In the genomic region with DNA sequence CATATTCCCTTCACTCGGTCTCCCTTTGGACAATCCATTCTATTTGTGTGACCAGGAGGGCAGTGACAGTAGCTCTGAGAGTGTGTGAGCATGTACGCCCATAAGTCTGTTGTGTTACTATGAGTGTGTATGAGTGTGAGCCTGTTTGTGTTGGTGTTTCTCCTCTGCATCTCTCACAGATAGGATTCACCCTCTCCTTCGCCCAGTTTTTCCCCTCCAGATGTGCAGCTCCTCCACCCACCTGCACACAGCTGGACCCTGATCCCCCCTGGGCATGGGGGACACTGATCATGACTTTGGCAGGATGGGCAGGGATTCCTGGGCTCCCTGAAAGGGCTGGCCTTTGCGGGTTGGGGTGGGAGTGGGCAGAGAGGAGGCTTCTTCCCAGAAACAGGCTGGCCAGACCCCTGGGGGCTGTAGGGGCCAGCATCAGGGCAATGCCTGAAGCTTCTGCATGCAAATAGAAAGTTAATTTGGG, we compare ENCODE assay signal across 7 cellular contexts. TPM values are rescaled to one million over a fixed set of nuclear protein-coding genes. Genes with fewer than 3 reads are reported as not detected.
DNase-seq lines count a peak whose midpoint lies in the region; ATAC-seq and TF ChIP-seq lines count a peak whose summit lies in the region.

No MANE protein-coding gene starts in this region.

- H3K9ac ChIP-seq in HUES64 (ENCODE audit: low read depth, low read length) = peak overlapping the region; percentile 82
- peak overlapping the region; percentile 78; the same call in 1 of the 2 replicates for H3K9ac ChIP-seq in iPS-20b (ENCODE audit: low read depth, low read length)

- H3K4me3 ChIP-seq in HUES64 (ENCODE audit: low read length) = peak overlapping the region; percentile 70
- H3K4me3 ChIP-seq in iPS-20b (ENCODE audit: low read length) = peak overlapping the region; percentile 81
- peak overlapping the region; percentile 54 to 59 (median 56) for H3K4me3 ChIP-seq in stomach
- no peak overlapping the region for H3K4me3 ChIP-seq in OCI-LY7 (ENCODE audit: low read depth, low read length, poor library complexity, severe bottlenecking)

- ATAC-seq in GM21381 (IDR thresholded peaks at IDR 0.05; ENCODE audit: unreplicated experiment) = no peak

- H2AFZ ChIP-seq in OCI-LY7 (ENCODE audit: low read length) = no peak overlapping the region

- POLR2A ChIA-PET in OCI-LY7 (lab: Charles Lee) = no interaction called here

- no TSS peak for BruUV-seq in OCI-LY7 (replicated peaks; lab: Mats Ljungman, UMichigan)

- peaks cover 44% of the 10 kb centered on the region for H3K4me1 ChIP-seq in HUES64 (ENCODE audit: insufficient read depth, low read length)
- peaks cover 20% of the 10 kb centered on the region for H3K4me1 ChIP-seq in iPS-20b (ENCODE audit: insufficient read depth, low read length)
- H3K4me1 ChIP-seq in stomach = peaks cover 54 to 82% (median 63%) of the 10 kb centered on the region in 4 donors
- H3K4me1 ChIP-seq in OCI-LY7 (ENCODE audit: insufficient read depth, low read length, poor library complexity, severe bottlenecking) = no peaks in the 10 kb centered on the region

- H4K20me1 ChIP-seq in OCI-LY7 (ENCODE audit: insufficient read depth, low read length) = no peaks in the 10 kb centered on the region

- TF ChIP-seq POLR2A in stomach (IDR thresholded peaks at IDR 0.05) = no peak

- no peak overlapping the region for H3K4me2 ChIP-seq in OCI-LY7 (ENCODE audit: low read length)

- no peak for DNase-seq in stomach
- DNase-seq in OCI-LY7 (ENCODE audit: low spot score) = no peak
- no peak for DNase-seq in NCI-H446 treated with DMSO at 0.1 percent for 48 hours (lab: John Stamatoyannopoulos, UW)

- CTCF ChIA-PET in OCI-LY7 (lab: Charles Lee; ENCODE audit: unreplicated experiment) = interaction anchor here (0.8 kb wide), 1 partner anchor 13 kb away, joined by 6 read pairs; no protein-coding TSS in a partner anchor

- peaks cover 14% of the 10 kb centered on the region for H3K36me3 ChIP-seq in HUES64 (ENCODE audit: insufficient read depth, low read length)
- peaks cover 18% of the 10 kb centered on the region for H3K36me3 ChIP-seq in iPS-20b (ENCODE audit: insufficient read depth, low read depth, low read length)
- H3K36me3 ChIP-seq in stomach = peaks cover 22 to 40% (median 30%) of the 10 kb centered on the region in 4 donors
- no peaks in the 10 kb centered on the region for H3K36me3 ChIP-seq in OCI-LY7 (ENCODE audit: insufficient read depth, low read length)

- H3K27me3 ChIP-seq in HUES64 (ENCODE audit: insufficient read depth, low read length) (no peaks in the 10 kb centered on the region), iPS-20b (ENCODE audit: insufficient read depth, low read length) (no peaks in the 10 kb centered on the region), stomach (peaks cover 0 to 5% (median 0%) of the 10 kb centered on the region in 3 donors)

- TF ChIP-seq CTCF in stomach (IDR thresholded peaks at IDR 0.05) = no peak
- no peak for TF ChIP-seq CTCF in OCI-LY7 (conservative IDR thresholded peaks at IDR 0.05; ENCODE audit: low read length)

- intact Hi-C loops in stomach (cut with DNase I; ENCODE audit: low total_unique reads) = no loop called here
- intact Hi-C loops in OCI-LY7 (cut with micrococcal nuclease; ENCODE audit: unreplicated experiment) = no loop called here

- no peaks in the 10 kb centered on the region for H3K79me2 ChIP-seq in OCI-LY7 (ENCODE audit: insufficient read depth, low read depth, low read length)

- no peaks in the 10 kb centered on the region for H3K9me3 ChIP-seq in HUES64 (ENCODE audit: insufficient read depth, low read depth, low read length)
- no peaks in the 10 kb centered on the region for H3K9me3 ChIP-seq in iPS-20b (ENCODE audit: insufficient read depth, low read depth, low read length)
- H3K9me3 ChIP-seq in stomach = no peaks in the 10 kb centered on the region
- H3K9me3 ChIP-seq in OCI-LY7 (ENCODE audit: low read length) = no peaks in the 10 kb centered on the region

- H3K9me2 ChIP-seq in OCI-LY7 (ENCODE audit: insufficient read depth, low read length) = no peaks in the 10 kb centered on the region

- TF ChIP-seq EP300 in stomach (IDR thresholded peaks at IDR 0.05) = no peak

- 43% methylated on average over 3 of the region's 4 CpGs for WGBS in HUES64
- WGBS in adipose tissue, 3 donors = 68 to 85% (median 73%) methylated on average over 4 of the region's 4 CpGs
- WGBS in stomach, 5 donors = 32 to 55% (median 49%) methylated on average over 3 to 4 of the region's 4 CpGs

- peak overlapping the region; percentile 84 for H3K27ac ChIP-seq in HUES64 (ENCODE audit: low read depth, low read length)
- H3K27ac ChIP-seq in adipose tissue (ENCODE audit: low read depth, low read length) = peak overlapping the region; percentile 24
- peak overlapping the region; percentile 52 for H3K27ac ChIP-seq in iPS-20b (ENCODE audit: low read length)
- H3K27ac ChIP-seq in stomach = peak overlapping the region; percentile 15 to 84 (median 80)
- H3K27ac ChIP-seq in OCI-LY7 (ENCODE audit: low read depth, low read length, poor library complexity, severe bottlenecking) = no peak overlapping the region

RNA-seq across cellular contexts. Expression of a gene that starts 14.5 kb away (rescaled TPM):
- polyA plus RNA-seq in HUES64 (2013, experiment 1 of 2) = 51.4 TPM
- polyA plus RNA-seq in HUES64 (2013, experiment 2 of 2) = 62.6 TPM
- polyA plus RNA-seq in adipose tissue (100 to 1,000 TPM in 2 of 3 donors, 10 to 100 TPM in 1; 31.5 to 339 (median 208) TPM), stomach (10 to 100 TPM; 28.4 to 43.1 (median 39.7) TPM)
- total RNA-seq in stomach (100 to 1,000 TPM in 1 of 5 donors, 10 to 100 TPM in 4; 34.4 to 291 (median 50.2) TPM), OCI-LY7 (2022) (0.19 and 0.28 TPM in 2 replicates)
- total RNA-seq in OCI-LY7 (2014; rRNA removed; shearing (Covaris generic)) = not detected in 2 replicates

RNA-seq across cellular contexts. Expression of a gene that starts 49.7 kb away (rescaled TPM):
- polyA plus RNA-seq in HUES64 (2013, experiment 1 of 2) = 103 TPM
- 113 TPM for polyA plus RNA-seq in HUES64 (2013, experiment 2 of 2)
- polyA plus RNA-seq in adipose tissue = 10 to 100 TPM; 73.5 to 82.1 (median 73.9) TPM
- total RNA-seq in stomach = 100 to 1,000 TPM in 1 of 5 donors, 10 to 100 TPM in 4; 22.0 to 115 (median 60.0) TPM
- polyA plus RNA-seq in stomach = 100 to 1,000 TPM in 1 of 3 donors, 10 to 100 TPM in 2; 50.7 to 107 (median 60.2) TPM
- total RNA-seq in OCI-LY7 (2014; rRNA removed; shearing (Covaris generic)) = 51.0 and 55.2 TPM in 2 replicates
- total RNA-seq in OCI-LY7 (2022) = 98.9 and 101 TPM in 2 replicates

RNA-seq across cellular contexts. Expression of a gene that starts 56.2 kb away (rescaled TPM):
- polyA plus RNA-seq in HUES64 (2013, experiment 1 of 2) = 9.0 TPM
- 13.6 TPM for polyA plus RNA-seq in HUES64 (2013, experiment 2 of 2)
- 10 to 100 TPM; 12.4 to 22.5 (median 15.1) TPM for polyA plus RNA-seq in adipose tissue
- total RNA-seq in stomach = 100 to 1,000 TPM in 1 of 5 donors, 10 to 100 TPM in 3, 1 to 10 TPM in 1; 3.5 to 113 (median 28.4) TPM
- polyA plus RNA-seq in stomach = 10 to 100 TPM; 15.4 to 17.9 (median 17.5) TPM
- 17.5 and 17.6 TPM in 2 replicates for total RNA-seq in OCI-LY7 (2014; rRNA removed; shearing (Covaris generic))
- 14.6 and 14.7 TPM in 2 replicates for total RNA-seq in OCI-LY7 (2022)

RNA-seq across cellular contexts. Expression of a gene that starts 57.5 kb away (rescaled TPM):
- polyA plus RNA-seq in HUES64 (2013, experiment 1 of 2) = not detected
- not detected for polyA plus RNA-seq in HUES64 (2013, experiment 2 of 2)
- polyA plus RNA-seq in adipose tissue = 1 to 10 TPM in 2 of 3 donors, under 1 TPM in 1; 0.54 to 5.7 (median 2.0) TPM
- under 1 TPM in 1 of 5 donors, not detected in 4; 0.45 TPM for total RNA-seq in stomach
- polyA plus RNA-seq in stomach = 1 to 10 TPM in 2 of 3 donors, under 1 TPM in 1; 0.76 to 2.2 (median 1.4) TPM
- not detected in 2 replicates for total RNA-seq in OCI-LY7 (2014; rRNA removed; shearing (Covaris generic))
- total RNA-seq in OCI-LY7 (2022) = not detected in 2 replicates

Comparison
In these comparisons a context has a peak if more than half of its experiments do, and no peak if none do; other contexts are left out.
1. RNA of a gene that starts 14.5 kb away (total RNA-seq): 34.4 to 291 TPM in stomach; 0.19 to 0.28 TPM in OCI-LY7; every median in the first group is over 10 times any median in the second.